In the genomic region with DNA sequence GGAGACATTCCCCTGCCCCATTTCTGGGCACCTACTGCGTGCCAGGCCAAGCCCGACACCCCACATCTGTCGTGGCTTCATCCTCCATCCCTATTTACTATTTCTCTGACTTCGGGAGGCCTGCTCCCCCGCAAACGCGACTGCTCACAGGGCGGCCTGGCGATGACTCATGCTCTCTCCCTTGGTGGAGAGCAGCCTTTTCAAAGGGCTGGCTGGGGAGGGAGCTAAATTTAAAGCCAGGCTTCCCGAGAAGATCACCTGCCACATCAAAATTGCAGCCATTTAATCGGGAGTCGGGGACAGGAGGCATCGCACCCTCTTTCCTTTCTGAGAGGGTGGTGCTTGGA, we compare ENCODE assay signal across 10 cellular contexts. TPM values are rescaled to one million over a fixed set of nuclear protein-coding genes. Genes with fewer than 3 reads are reported as not detected.
DNase-seq lines count a peak whose midpoint lies in the region; ATAC-seq and TF ChIP-seq lines count a peak whose summit lies in the region.
"Had no signal": no experiment of that assay in that cellular context is flagged by ENCODE, and none has a peak within 500 bp of the region (broad histone marks: within the 10 kb centered on the region; RNA-seq: fewer than 3 reads in every experiment).

No MANE protein-coding gene starts in this region.

- no peaks in the 10 kb centered on the region for H3K4me1 ChIP-seq in RWPE2 (ENCODE audit: insufficient read depth, poor library complexity, severe bottlenecking)

- DNase-seq in activated CD4-positive, alpha-beta memory T cell treated with anti-CD3 and anti-CD28 coated beads for 36 hours = peak; percentile 33
- no peak for DNase-seq in activated CD4-positive, alpha-beta memory T cell treated with anti-CD3 and anti-CD28 coated beads, Interleukin-2, amount 10 ng/mL, durations not matched to agents 7 days and 5 days
- no peak for DNase-seq in RWPE2 (ENCODE audit: low spot score)
- peak; percentile 36 for DNase-seq in glomerular visceral epithelial cell (ENCODE audit: extremely low spot score)
- no peak for DNase-seq in type B pancreatic cell (ENCODE audit: extremely low spot score, unreplicated experiment)
- no peak for DNase-seq in activated CD8-positive, alpha-beta memory T cell treated with anti-CD3 and anti-CD28 coated beads, Interleukin-2, amount 10 ng/mL, durations not matched to agents 7 days and 5 days
- DNase-seq in foreskin melanocyte = no peak
- DNase-seq: CD4-positive, CD25-positive, alpha-beta regulatory T cell; NK-92 treated with Interleukin-12 subunit alpha and Interleukin-12 subunit beta, amount 100 ng/mL, for 24 hours had no signal

- no peaks in the 10 kb centered on the region for H3K36me3 ChIP-seq in RWPE2 (ENCODE audit: low read depth)

- peaks cover 5% of the 10 kb centered on the region for H3K27me3 ChIP-seq in RWPE2 (ENCODE audit: insufficient read depth, poor library complexity, severe bottlenecking)

- intact Hi-C loops in activated CD4-positive, alpha-beta memory T cell treated with anti-CD3 and anti-CD28 coated beads for 36 hours (cut with micrococcal nuclease) = loop anchor here (10.0 kb wide), 1 partner anchor 287 kb away; no protein-coding TSS in a partner anchor

- no peak overlapping the region for H3K4me3 Mint-ChIP-seq in activated CD4-positive, alpha-beta memory T cell treated with anti-CD3 and anti-CD28 coated beads for 36 hours
- no peak overlapping the region for H3K4me3 Mint-ChIP-seq in activated CD4-positive, alpha-beta memory T cell treated with anti-CD3 and anti-CD28 coated beads, Interleukin-2, amount 10 ng/mL, durations not matched to agents 7 days and 5 days
- no peak overlapping the region for H3K4me3 Mint-ChIP-seq in type B pancreatic cell
- H3K4me3 Mint-ChIP-seq in activated CD8-positive, alpha-beta memory T cell treated with anti-CD3 and anti-CD28 coated beads, Interleukin-2, amount 10 ng/mL, durations not matched to agents 7 days and 5 days = no peak overlapping the region
- H3K4me3 Mint-ChIP-seq: CD4-positive, CD25-positive, alpha-beta regulatory T cell had no signal

- H3K27ac ChIP-seq in RWPE2 (ENCODE audit: poor library complexity, severe bottlenecking) = no peak overlapping the region

- peaks cover 4% of the 10 kb centered on the region for H3K27me3 Mint-ChIP-seq in activated CD4-positive, alpha-beta memory T cell treated with anti-CD3 and anti-CD28 coated beads for 36 hours
- H3K27me3 Mint-ChIP-seq in activated CD4-positive, alpha-beta memory T cell treated with anti-CD3 and anti-CD28 coated beads, Interleukin-2, amount 10 ng/mL, durations not matched to agents 7 days and 5 days = peaks cover 9% of the 10 kb centered on the region
- peaks cover 15% of the 10 kb centered on the region for H3K27me3 Mint-ChIP-seq in type B pancreatic cell
- H3K27me3 Mint-ChIP-seq in activated CD8-positive, alpha-beta memory T cell treated with anti-CD3 and anti-CD28 coated beads, Interleukin-2, amount 10 ng/mL, durations not matched to agents 7 days and 5 days = peaks cover 11% of the 10 kb centered on the region
- H3K27me3 Mint-ChIP-seq: CD4-positive, CD25-positive, alpha-beta regulatory T cell had no signal

- H3K4me1 Mint-ChIP-seq in activated CD4-positive, alpha-beta memory T cell treated with anti-CD3 and anti-CD28 coated beads for 36 hours (ENCODE audit: low read depth) = no peaks in the 10 kb centered on the region
- no peaks in the 10 kb centered on the region for H3K4me1 Mint-ChIP-seq in activated CD4-positive, alpha-beta memory T cell treated with anti-CD3 and anti-CD28 coated beads, Interleukin-2, amount 10 ng/mL, durations not matched to agents 7 days and 5 days
- peaks cover 8% of the 10 kb centered on the region for H3K4me1 Mint-ChIP-seq in type B pancreatic cell (ENCODE audit: unreplicated experiment)
- no peaks in the 10 kb centered on the region for H3K4me1 Mint-ChIP-seq in activated CD8-positive, alpha-beta memory T cell treated with anti-CD3 and anti-CD28 coated beads, Interleukin-2, amount 10 ng/mL, durations not matched to agents 7 days and 5 days
- H3K4me1 Mint-ChIP-seq: CD4-positive, CD25-positive, alpha-beta regulatory T cell had no signal

- CTCF ChIA-PET in activated CD4-positive, alpha-beta memory T cell treated with anti-CD3 and anti-CD28 coated beads for 36 hours (lab: Charles Lee) = no interaction called here
- CTCF ChIA-PET in activated CD4-positive, alpha-beta memory T cell treated with anti-CD3 and anti-CD28 coated beads, Interleukin-2, amount 10 ng/mL, durations not matched to agents 7 days and 5 days (lab: Charles Lee) = no interaction called here
- CTCF ChIA-PET in activated CD8-positive, alpha-beta memory T cell treated with anti-CD3 and anti-CD28 coated beads, Interleukin-2, amount 10 ng/mL, durations not matched to agents 7 days and 5 days (lab: Charles Lee) = no interaction called here

- POLR2A ChIA-PET in activated CD4-positive, alpha-beta memory T cell treated with anti-CD3 and anti-CD28 coated beads for 36 hours (lab: Charles Lee) = no interaction called here
- POLR2A ChIA-PET in activated CD4-positive, alpha-beta memory T cell treated with anti-CD3 and anti-CD28 coated beads, Interleukin-2, amount 10 ng/mL, durations not matched to agents 7 days and 5 days (lab: Charles Lee) = no interaction called here

- no peaks in the 10 kb centered on the region for H3K9me3 ChIP-seq in RWPE2 (ENCODE audit: severe bottlenecking)

- H3K4me3 ChIP-seq in RWPE2 (ENCODE audit: severe bottlenecking) = no peak overlapping the region

- H3K27ac Mint-ChIP-seq in activated CD4-positive, alpha-beta memory T cell treated with anti-CD3 and anti-CD28 coated beads for 36 hours = no peak overlapping the region
- no peak overlapping the region for H3K27ac Mint-ChIP-seq in activated CD4-positive, alpha-beta memory T cell treated with anti-CD3 and anti-CD28 coated beads, Interleukin-2, amount 10 ng/mL, durations not matched to agents 7 days and 5 days
- peak overlapping the region; percentile 67 for H3K27ac Mint-ChIP-seq in type B pancreatic cell
- no peak overlapping the region for H3K27ac Mint-ChIP-seq in activated CD8-positive, alpha-beta memory T cell treated with anti-CD3 and anti-CD28 coated beads, Interleukin-2, amount 10 ng/mL, durations not matched to agents 7 days and 5 days
- H3K27ac Mint-ChIP-seq: CD4-positive, CD25-positive, alpha-beta regulatory T cell had no signal

- H3K9me3 Mint-ChIP-seq in activated CD4-positive, alpha-beta memory T cell treated with anti-CD3 and anti-CD28 coated beads for 36 hours = no peaks in the 10 kb centered on the region
- H3K9me3 Mint-ChIP-seq in activated CD4-positive, alpha-beta memory T cell treated with anti-CD3 and anti-CD28 coated beads, Interleukin-2, amount 10 ng/mL, durations not matched to agents 7 days and 5 days = no peaks in the 10 kb centered on the region
- no peaks in the 10 kb centered on the region for H3K9me3 Mint-ChIP-seq in type B pancreatic cell
- H3K9me3 Mint-ChIP-seq in activated CD8-positive, alpha-beta memory T cell treated with anti-CD3 and anti-CD28 coated beads, Interleukin-2, amount 10 ng/mL, durations not matched to agents 7 days and 5 days (ENCODE audit: low read depth) = no peaks in the 10 kb centered on the region
- H3K9me3 Mint-ChIP-seq: CD4-positive, CD25-positive, alpha-beta regulatory T cell had no signal

- TF ChIP-seq CTCF in RWPE2 (IDR thresholded peaks at IDR 0.05; ENCODE audit: poor library complexity, severe bottlenecking) (no peak), type B pancreatic cell (conservative IDR thresholded peaks at IDR 0.05) (no peak)

- ATAC-seq in RWPE2 (ENCODE audit: low read depth) (peak; percentile 50; the same call in 2 of the 3 replicates), HG02852 (IDR thresholded peaks at IDR 0.05; ENCODE audit: unreplicated experiment) (no peak)
- no peak for ATAC-seq in activated CD8-positive, alpha-beta memory T cell treated with anti-CD3 and anti-CD28 coated beads, Interleukin-2, amount 10 ng/mL, durations not matched to agents 7 days and 5 days

- H3K36me3 Mint-ChIP-seq in activated CD4-positive, alpha-beta memory T cell treated with anti-CD3 and anti-CD28 coated beads for 36 hours = no peaks in the 10 kb centered on the region
- H3K36me3 Mint-ChIP-seq in activated CD4-positive, alpha-beta memory T cell treated with anti-CD3 and anti-CD28 coated beads, Interleukin-2, amount 10 ng/mL, durations not matched to agents 7 days and 5 days (ENCODE audit: low read depth) = no peaks in the 10 kb centered on the region
- H3K36me3 Mint-ChIP-seq in type B pancreatic cell = no peaks in the 10 kb centered on the region
- H3K36me3 Mint-ChIP-seq in activated CD8-positive, alpha-beta memory T cell treated with anti-CD3 and anti-CD28 coated beads, Interleukin-2, amount 10 ng/mL, durations not matched to agents 7 days and 5 days = no peaks in the 10 kb centered on the region
- H3K36me3 Mint-ChIP-seq: CD4-positive, CD25-positive, alpha-beta regulatory T cell had no signal

RNA-seq across cellular contexts. Expression of a gene that starts 24.9 kb away (rescaled TPM):
- not detected for total RNA-seq in activated CD4-positive, alpha-beta memory T cell treated with anti-CD3 and anti-CD28 coated beads for 36 hours
- not detected for total RNA-seq in activated CD4-positive, alpha-beta memory T cell treated with anti-CD3 and anti-CD28 coated beads, Interleukin-2, amount 10 ng/mL, durations not matched to agents 7 days and 5 days
- 2.3 and 2.8 TPM in 2 replicates for total RNA-seq in type B pancreatic cell (ENCODE audit: low replicate concordance)
- not detected for total RNA-seq in activated CD8-positive, alpha-beta memory T cell treated with anti-CD3 and anti-CD28 coated beads, Interleukin-2, amount 10 ng/mL, durations not matched to agents 7 days and 5 days
- total RNA-seq: CD4-positive, CD25-positive, alpha-beta regulatory T cell had no signal

Comparison
In these comparisons a context has a peak if more than half of its experiments do, and no peak if none do; other contexts are left out.
1. DNase-seq: peak in activated CD4-positive, alpha-beta memory T cell treated with anti-CD3 and anti-CD28 coated beads for 36 hours (single experiment) and glomerular visceral epithelial cell (single experiment); none in activated CD4-positive, alpha-beta memory T cell treated with anti-CD3 and anti-CD28 coated beads, Interleukin-2, amount 10 ng/mL, durations not matched to agents 7 days and 5 days (single experiment), RWPE2 (single experiment), type B pancreatic cell (single experiment), activated CD8-positive, alpha-beta memory T cell treated with anti-CD3 and anti-CD28 coated beads, Interleukin-2, amount 10 ng/mL, durations not matched to agents 7 days and 5 days (single experiment) and foreskin melanocyte (single experiment).